8 cellular contexts compared by ENCODE assay signal in genomic region chr7:4883352-4884144, GRCh38. TPM values are rescaled to one million over a fixed set of nuclear protein-coding genes. Genes with fewer than 3 reads are reported as not detected.
DNase-seq lines count a peak whose midpoint lies in the region; ATAC-seq, FAIRE-seq and TF ChIP-seq lines count a peak whose summit lies in the region.

Gene RADIL, minus strand, starts transcription at chr7:4883716. Its CDS starts 5,577 bp downstream, at chr7:4878139.

- H3K9me3 ChIP-seq in mesodermal cell (ENCODE audit: control insufficient read depth, low read length): no peaks in the 10 kb centered on the region

- H3K27me3 Mint-ChIP-seq in endothelial cell (ENCODE audit: unreplicated experiment): peaks cover 18% of the 10 kb centered on the region

- TF ChIP-seq CTCF in 22Rv1 (IDR thresholded peaks at IDR 0.05): peak; percentile 100
- TF ChIP-seq CTCF in endothelial cell (IDR thresholded peaks at IDR 0.05; ENCODE audit: unreplicated experiment): peak; percentile 80

- H3K4me1 Mint-ChIP-seq in endothelial cell (ENCODE audit: unreplicated experiment): peaks cover 10% of the 10 kb centered on the region

- H3K4me3 Mint-ChIP-seq in endothelial cell (ENCODE audit: unreplicated experiment): peak within 1 kb of the TSS; percentile 90

- FAIRE-seq in GM18507 (lab: Jason Lieb, UNC): no peak

- H3K36me3 Mint-ChIP-seq in endothelial cell (ENCODE audit: low read depth, unreplicated experiment): no peaks in the 10 kb centered on the region

- peak within 1 kb of the TSS; percentile 64 for H3K4me3 ChIP-seq in mesodermal cell (ENCODE audit: extremely low read depth, insufficient read depth, low read length, poor library complexity, severe bottlenecking)

- H3K4me1 ChIP-seq in mesodermal cell (ENCODE audit: control insufficient read depth, insufficient read depth, low read length, poor library complexity, severe bottlenecking): peaks cover 9% of the 10 kb centered on the region

- H3K9me3 Mint-ChIP-seq in endothelial cell (ENCODE audit: unreplicated experiment): no peaks in the 10 kb centered on the region

- 1% methylated on average over 31 to 61 of the region's 75 CpGs for WGBS in mesodermal cell (ENCODE audit: insufficient coverage in 2 of 2), 2 experiments

- H3K27ac ChIP-seq in 22Rv1 (peak within 1 kb of the TSS; percentile 32; the same call in 1 of the 2 replicates), mesodermal cell (ENCODE audit: low read depth, low read length, severe bottlenecking) (peak within 1 kb of the TSS; percentile 95)

- peak within 1 kb of the TSS; percentile 32 for H3K27ac Mint-ChIP-seq in endothelial cell (ENCODE audit: unreplicated experiment)

- DNase-seq in GM18507 (ENCODE audit: extremely low spot score, insufficient read length, low read depth): peak; percentile 73
- DNase-seq in NCI-H82 (lab: John Stamatoyannopoulos, UW): peak; percentile 98
- peak; percentile 98 for DNase-seq in activated CD8-positive, alpha-beta memory T cell treated with anti-CD3 and anti-CD28 coated beads, Interleukin-2, amount 50 U/mL, for 48 hours
- DNase-seq in endothelial cell (ENCODE audit: low spot score): peak; percentile 90
- DNase-seq in stimulated activated CD8-positive, alpha-beta memory T cell treated with anti-CD3 and anti-CD28 coated beads, Interleukin-15, amount 100 ng/mL, for 24 hours (ENCODE audit: low read depth): peak; percentile 85

- no peaks in the 10 kb centered on the region for H3K36me3 ChIP-seq in mesodermal cell (ENCODE audit: control insufficient read depth, insufficient read depth, low read length)

- ATAC-seq in HG03442 (IDR thresholded peaks at IDR 0.05; ENCODE audit: unreplicated experiment): peak; percentile 61

RNA-seq across cellular contexts. Expression of gene RADIL, which starts in this region (rescaled TPM):
- 2.4 TPM for total RNA-seq in endothelial cell (ENCODE audit: unreplicated experiment)
- polyA plus RNA-seq in mesodermal cell (2013, experiment 1 of 2): 19.8 TPM
- polyA plus RNA-seq in mesodermal cell (2013, experiment 2 of 2): 18.5 TPM

Comparison
In these comparisons a context has a peak if more than half of its experiments do, and no peak if none do; other contexts are left out.
1. Peak in every context shown above with its lines: DNase-seq, ATAC-seq, H3K4me3 ChIP-seq and H3K27ac ChIP-seq.